ENCODE assay signal across 8 cellular contexts in genomic region chr3:141485578-141486415, GRCh38. TPM values are rescaled to one million over a fixed set of nuclear protein-coding genes. Genes with fewer than 3 reads are reported as not detected.
A peak's percentile ranks its signal among the peaks of the same experiment; 100 is the strongest.
DNase-seq lines count a peak whose midpoint lies in the region; ATAC-seq and TF ChIP-seq lines count a peak whose summit lies in the region.

No MANE protein-coding gene starts in this region.

- peak overlapping the region; percentile 75 for H3K27ac ChIP-seq in neural progenitor cell

- H3K27me3 Mint-ChIP-seq in neural progenitor cell (ENCODE audit: insufficient read depth, low read depth): peaks cover 7% of the 10 kb centered on the region

- ATAC-seq in esophagus mucosa (peak; percentile 54), GM21381 (IDR thresholded peaks at IDR 0.05; ENCODE audit: unreplicated experiment) (no peak)

- no peaks in the 10 kb centered on the region for H3K9me3 Mint-ChIP-seq in neural progenitor cell

- peaks cover 29% of the 10 kb centered on the region for H4K20me1 ChIP-seq in neural progenitor cell (ENCODE audit: low read depth)

- H3K36me3 Mint-ChIP-seq in neural progenitor cell: no peaks in the 10 kb centered on the region

- peaks cover 33% of the 10 kb centered on the region for H3K79me2 ChIP-seq in neural progenitor cell (ENCODE audit: low read depth)

- DNase-seq in stimulated activated CD4-positive, alpha-beta T cell treated with anti-CD3 and anti-CD28 coated beads, Interleukin-1b, Interleukin-23, amount 100 ng/mL, for 48 hours: peak; percentile 21
- no peak for DNase-seq in stimulated activated CD4-positive, alpha-beta T cell treated with anti-CD3 and anti-CD28 coated beads, Interleukin-15, amount 100 ng/mL, for 24 hours
- DNase-seq in UCSD-AML1 (lab: John Stamatoyannopoulos, UW; ENCODE audit: unreplicated experiment): peak; percentile 30
- peak; percentile 19 for DNase-seq in neural progenitor cell (ENCODE audit: low spot score)
- no peak for DNase-seq in NCI-H526 treated with DMSO at 0.1 percent for 48 hours (lab: John Stamatoyannopoulos, UW)
- DNase-seq in NCI-H2107 (lab: John Stamatoyannopoulos, UW): no peak

- H3K4me3 ChIP-seq in neural progenitor cell: peak overlapping the region; percentile 43

- no peak overlapping the region for H3K9ac ChIP-seq in neural progenitor cell

- peaks cover 30% of the 10 kb centered on the region for H3F3A ChIP-seq in neural progenitor cell (ENCODE audit: low read depth)

- H3K4me1 ChIP-seq in neural progenitor cell: peaks cover 23% of the 10 kb centered on the region

- H3K4me1 Mint-ChIP-seq in neural progenitor cell: peaks cover 20% of the 10 kb centered on the region

- peak overlapping the region; percentile 92 for H3K27ac Mint-ChIP-seq in neural progenitor cell

- H3K27me3 ChIP-seq in neural progenitor cell: no peaks in the 10 kb centered on the region

- H2AFZ ChIP-seq in neural progenitor cell (replicated peaks): peak overlapping the region; percentile 94

- peak overlapping the region; percentile 89 for H3K4me3 Mint-ChIP-seq in neural progenitor cell

- no peak for TF ChIP-seq CTCF in neural progenitor cell (IDR thresholded peaks at IDR 0.05)

- no peaks in the 10 kb centered on the region for H3K36me3 ChIP-seq in neural progenitor cell

- no peaks in the 10 kb centered on the region for H3K9me3 ChIP-seq in neural progenitor cell (ENCODE audit: low read depth)

- H3K4me2 ChIP-seq in neural progenitor cell: peak overlapping the region; percentile 49

RNA-seq across cellular contexts. Expression of gene RASA2, which starts 1.0 kb away (rescaled TPM):
- total RNA-seq in esophagus mucosa: 10.0 TPM
- total RNA-seq in neural progenitor cell (ENCODE audit: low replicate concordance): 40.3 and 48.4 TPM in 2 replicates

Comparison
In these comparisons a context has a peak if more than half of its experiments do, and no peak if none do; other contexts are left out.
1. DNase-seq: peak in stimulated activated CD4-positive, alpha-beta T cell treated with anti-CD3 and anti-CD28 coated beads, Interleukin-1b, Interleukin-23, amount 100 ng/mL, for 48 hours (single experiment), UCSD-AML1 (single experiment) and neural progenitor cell (single experiment); none in stimulated activated CD4-positive, alpha-beta T cell treated with anti-CD3 and anti-CD28 coated beads, Interleukin-15, amount 100 ng/mL, for 24 hours (single experiment), NCI-H526 treated with DMSO at 0.1 percent for 48 hours (single experiment) and NCI-H2107 (single experiment).